ENCODE assay signal across 19 cellular contexts in genomic region chr6:21653902-21654301, GRCh38.
"Had no signal": no experiment of that assay in that cellular context is flagged by ENCODE, and none has a peak within 500 bp of the region (broad histone marks: within the 10 kb centered on the region; RNA-seq: fewer than 3 reads in every experiment).

No MANE protein-coding gene starts in this region.

- H3K27ac Mint-ChIP-seq: activated CD8-positive, alpha-beta T cell treated with anti-CD3 and anti-CD28 coated beads for 36 hours; activated naive CD8-positive, alpha-beta T cell; naive thymus-derived CD8-positive, alpha-beta T cell; T-helper 17 cell had no signal

- H3K4me1 ChIP-seq: colonic mucosa, left ventricle myocardium inferior, stomach, upper lobe of right lung had no signal

- H3K27me3 Mint-ChIP-seq: activated CD8-positive, alpha-beta T cell treated with anti-CD3 and anti-CD28 coated beads for 36 hours; brain had no signal

- H3K9me3 Mint-ChIP-seq: activated T-cell treated with anti-CD3 and anti-CD28 coated beads, Interleukin-2, amount 50 U/mL, for 4 hours had no signal

- H3K36me3 ChIP-seq: colonic mucosa, left ventricle myocardium inferior, stomach, thoracic aorta, upper lobe of right lung had no signal

- H3K4me3 Mint-ChIP-seq: activated CD8-positive, alpha-beta T cell treated with anti-CD3 and anti-CD28 coated beads for 36 hours; activated naive CD8-positive, alpha-beta T cell; activated T-cell treated with anti-CD3 and anti-CD28 coated beads, Interleukin-2, amount 50 U/mL, for 4 hours; brain; naive thymus-derived CD8-positive, alpha-beta T cell; T-helper 17 cell had no signal

- DNase-seq: activated CD4-positive, alpha-beta T cell treated with anti-CD3 and anti-CD28 coated beads for 48 hours; activated CD8-positive, alpha-beta T cell treated with anti-CD3 and anti-CD28 coated beads for 36 hours; activated effector memory CD4-positive, alpha-beta T cell treated with Interleukin-2 at 50 U/mL for 16 hours; activated T-cell treated with anti-CD3 and anti-CD28 coated beads, Interleukin-2, amount 50 U/mL, for 4 hours; amniotic stem cell; central memory CD4-positive, alpha-beta T cell; colonic mucosa; foreskin fibroblast; glutamatergic neuron; kidney; left ventricle myocardium inferior; naive thymus-derived CD8-positive, alpha-beta T cell; stimulated activated CD4-positive, alpha-beta T cell treated with anti-CD3 and anti-CD28 coated beads, Interleukin-1b, Interleukin-23, amount 100 ng/mL, for 48 hours; stomach; T-helper 17 cell; upper lobe of right lung had no signal

- H3K4me3 ChIP-seq: colonic mucosa, left ventricle myocardium inferior, stomach, thoracic aorta, upper lobe of right lung had no signal

- H3K4me1 Mint-ChIP-seq: naive thymus-derived CD8-positive, alpha-beta T cell; T-helper 17 cell had no signal

- H3K27me3 ChIP-seq: colonic mucosa, stomach, upper lobe of right lung had no signal

- H3K9me3 ChIP-seq: colonic mucosa, thoracic aorta, upper lobe of right lung had no signal

- H3K36me3 Mint-ChIP-seq: brain had no signal

- ATAC-seq: activated CD8-positive, alpha-beta T cell treated with anti-CD3 and anti-CD28 coated beads for 36 hours; activated T-cell treated with anti-CD3 and anti-CD28 coated beads, Interleukin-2, amount 50 U/mL, for 4 hours; naive thymus-derived CD8-positive, alpha-beta T cell; T-helper 17 cell; upper lobe of right lung had no signal

- H3K27ac ChIP-seq: colonic mucosa, left ventricle myocardium inferior, stomach, thoracic aorta, upper lobe of right lung had no signal
